In genomic region chr2:235715601-235716000, GRCh38 we compare ENCODE assay signal across 22 cellular contexts.
"Had no signal": no experiment of that assay in that cellular context is flagged by ENCODE, and none has a peak within 500 bp of the region (broad histone marks: within the 10 kb centered on the region; RNA-seq: fewer than 3 reads in every experiment).

No MANE protein-coding gene starts in this region.

- H3K27ac ChIP-seq: colonic mucosa, epithelial cell of prostate, gastrocnemius medialis, neutrophil, parathyroid adenoma, right lobe of liver, transverse colon, upper lobe of right lung, uterus had no signal

- H3K27me3 ChIP-seq: colonic mucosa, gastrocnemius medialis, neutrophil, right lobe of liver, transverse colon, upper lobe of right lung, uterus had no signal

- H3K4me3 ChIP-seq: colonic mucosa, gastrocnemius medialis, right lobe of liver, transverse colon, upper lobe of right lung, uterus had no signal

- H3K9ac ChIP-seq: parathyroid adenoma had no signal

- ATAC-seq: esophagus mucosa; gastrocnemius medialis; left lobe of liver; naive thymus-derived CD8-positive, alpha-beta T cell; right lobe of liver; stimulated activated naive CD8-positive, alpha-beta T cell treated with anti-CD3 and anti-CD28 coated beads, Interleukin-15, Interleukin-2, amounts not matched to agents 100 U/mL and 50 U/mL, for 24 hours; upper lobe of right lung had no signal

- H3K4me1 ChIP-seq: colonic mucosa, gastrocnemius medialis, right lobe of liver, upper lobe of right lung, uterus had no signal

- DNase-seq: central memory CD4-positive, alpha-beta T cell; colonic mucosa; foreskin fibroblast; gastrocnemius medialis; kidney; naive thymus-derived CD8-positive, alpha-beta T cell; nephron progenitor cell; right lobe of liver; small intestine; stimulated activated CD4-positive, alpha-beta T cell treated with anti-CD3 and anti-CD28 coated beads, Interleukin-12 subunit alpha, Interleukin-12 subunit beta, amount 100 ng/mL, for 4 hours; stimulated activated CD4-positive, alpha-beta T cell treated with anti-CD3 and anti-CD28 coated beads, Interleukin-1b, Interleukin-23, amount 100 ng/mL, for 48 hours; stimulated activated CD4-positive, alpha-beta T cell treated with anti-CD3 and anti-CD28 coated beads, Interleukin-4, amount 100 ng/mL, for 1 hour; stimulated activated CD8-positive, alpha-beta memory T cell treated with anti-CD3 and anti-CD28 coated beads, Interleukin-4, amount 100 ng/mL, for 48 hours; stimulated activated naive CD8-positive, alpha-beta T cell treated with anti-CD3 and anti-CD28 coated beads, Interleukin-15, Interleukin-2, amounts not matched to agents 100 U/mL and 50 U/mL, for 24 hours; transverse colon; upper lobe of right lung; uterus had no signal

- H3K9me3 ChIP-seq: colonic mucosa, gastrocnemius medialis, neutrophil, right lobe of liver, transverse colon, upper lobe of right lung, uterus had no signal

- H3K36me3 ChIP-seq: colonic mucosa, gastrocnemius medialis, neutrophil, right lobe of liver, transverse colon, upper lobe of right lung, uterus had no signal

- H2AFZ ChIP-seq: parathyroid adenoma had no signal
